ENCODE assay signal across 1 cellular context in the genomic region with DNA sequence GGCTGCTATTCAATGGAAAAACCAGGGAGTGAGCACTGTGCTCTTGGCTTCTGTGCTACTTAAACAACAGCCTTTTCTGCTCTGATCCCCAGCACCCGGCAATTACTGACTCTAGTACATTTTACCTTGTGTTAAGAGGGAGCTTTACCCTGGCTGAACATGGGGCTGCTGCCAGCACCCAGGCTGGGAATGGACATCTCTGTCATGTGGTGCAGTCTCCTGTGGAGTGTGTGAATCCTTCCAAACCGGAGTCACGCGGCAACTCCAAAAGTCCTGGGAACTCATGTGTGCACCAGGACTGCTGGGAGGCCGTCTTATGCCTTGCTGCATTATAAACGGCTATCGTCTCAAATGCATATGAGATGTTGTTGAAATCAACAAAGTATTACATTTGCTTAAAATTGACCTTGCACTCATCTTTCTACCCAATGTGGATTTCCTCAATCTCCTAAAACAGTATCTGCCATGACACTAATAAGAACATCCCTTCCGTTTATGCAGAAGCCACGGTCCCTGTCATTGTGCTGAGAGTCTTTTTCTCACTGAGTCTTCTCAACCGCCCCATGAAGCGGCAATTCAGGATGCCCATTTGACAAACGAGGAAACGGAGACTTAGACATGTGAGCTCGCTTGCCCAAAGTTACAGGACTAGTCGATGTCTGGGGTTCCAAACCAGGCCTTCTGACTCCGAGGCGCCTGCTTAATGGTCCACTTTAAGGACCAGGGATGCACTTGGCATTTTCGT.
TF ChIP-seq lines count a peak whose summit lies in the region.

No MANE protein-coding gene starts in this region.

TF ChIP-seq in K562, 482 proteins besides CTCF, POLR2A, EP300 and RAD21 (continued from another document):
- no peak for TF ChIP-seq ASH1L (IDR thresholded peaks at IDR 0.05; ENCODE audit: borderline replicate concordance, low read depth, partially characterized antibody)
- TF ChIP-seq, protein P1, sequence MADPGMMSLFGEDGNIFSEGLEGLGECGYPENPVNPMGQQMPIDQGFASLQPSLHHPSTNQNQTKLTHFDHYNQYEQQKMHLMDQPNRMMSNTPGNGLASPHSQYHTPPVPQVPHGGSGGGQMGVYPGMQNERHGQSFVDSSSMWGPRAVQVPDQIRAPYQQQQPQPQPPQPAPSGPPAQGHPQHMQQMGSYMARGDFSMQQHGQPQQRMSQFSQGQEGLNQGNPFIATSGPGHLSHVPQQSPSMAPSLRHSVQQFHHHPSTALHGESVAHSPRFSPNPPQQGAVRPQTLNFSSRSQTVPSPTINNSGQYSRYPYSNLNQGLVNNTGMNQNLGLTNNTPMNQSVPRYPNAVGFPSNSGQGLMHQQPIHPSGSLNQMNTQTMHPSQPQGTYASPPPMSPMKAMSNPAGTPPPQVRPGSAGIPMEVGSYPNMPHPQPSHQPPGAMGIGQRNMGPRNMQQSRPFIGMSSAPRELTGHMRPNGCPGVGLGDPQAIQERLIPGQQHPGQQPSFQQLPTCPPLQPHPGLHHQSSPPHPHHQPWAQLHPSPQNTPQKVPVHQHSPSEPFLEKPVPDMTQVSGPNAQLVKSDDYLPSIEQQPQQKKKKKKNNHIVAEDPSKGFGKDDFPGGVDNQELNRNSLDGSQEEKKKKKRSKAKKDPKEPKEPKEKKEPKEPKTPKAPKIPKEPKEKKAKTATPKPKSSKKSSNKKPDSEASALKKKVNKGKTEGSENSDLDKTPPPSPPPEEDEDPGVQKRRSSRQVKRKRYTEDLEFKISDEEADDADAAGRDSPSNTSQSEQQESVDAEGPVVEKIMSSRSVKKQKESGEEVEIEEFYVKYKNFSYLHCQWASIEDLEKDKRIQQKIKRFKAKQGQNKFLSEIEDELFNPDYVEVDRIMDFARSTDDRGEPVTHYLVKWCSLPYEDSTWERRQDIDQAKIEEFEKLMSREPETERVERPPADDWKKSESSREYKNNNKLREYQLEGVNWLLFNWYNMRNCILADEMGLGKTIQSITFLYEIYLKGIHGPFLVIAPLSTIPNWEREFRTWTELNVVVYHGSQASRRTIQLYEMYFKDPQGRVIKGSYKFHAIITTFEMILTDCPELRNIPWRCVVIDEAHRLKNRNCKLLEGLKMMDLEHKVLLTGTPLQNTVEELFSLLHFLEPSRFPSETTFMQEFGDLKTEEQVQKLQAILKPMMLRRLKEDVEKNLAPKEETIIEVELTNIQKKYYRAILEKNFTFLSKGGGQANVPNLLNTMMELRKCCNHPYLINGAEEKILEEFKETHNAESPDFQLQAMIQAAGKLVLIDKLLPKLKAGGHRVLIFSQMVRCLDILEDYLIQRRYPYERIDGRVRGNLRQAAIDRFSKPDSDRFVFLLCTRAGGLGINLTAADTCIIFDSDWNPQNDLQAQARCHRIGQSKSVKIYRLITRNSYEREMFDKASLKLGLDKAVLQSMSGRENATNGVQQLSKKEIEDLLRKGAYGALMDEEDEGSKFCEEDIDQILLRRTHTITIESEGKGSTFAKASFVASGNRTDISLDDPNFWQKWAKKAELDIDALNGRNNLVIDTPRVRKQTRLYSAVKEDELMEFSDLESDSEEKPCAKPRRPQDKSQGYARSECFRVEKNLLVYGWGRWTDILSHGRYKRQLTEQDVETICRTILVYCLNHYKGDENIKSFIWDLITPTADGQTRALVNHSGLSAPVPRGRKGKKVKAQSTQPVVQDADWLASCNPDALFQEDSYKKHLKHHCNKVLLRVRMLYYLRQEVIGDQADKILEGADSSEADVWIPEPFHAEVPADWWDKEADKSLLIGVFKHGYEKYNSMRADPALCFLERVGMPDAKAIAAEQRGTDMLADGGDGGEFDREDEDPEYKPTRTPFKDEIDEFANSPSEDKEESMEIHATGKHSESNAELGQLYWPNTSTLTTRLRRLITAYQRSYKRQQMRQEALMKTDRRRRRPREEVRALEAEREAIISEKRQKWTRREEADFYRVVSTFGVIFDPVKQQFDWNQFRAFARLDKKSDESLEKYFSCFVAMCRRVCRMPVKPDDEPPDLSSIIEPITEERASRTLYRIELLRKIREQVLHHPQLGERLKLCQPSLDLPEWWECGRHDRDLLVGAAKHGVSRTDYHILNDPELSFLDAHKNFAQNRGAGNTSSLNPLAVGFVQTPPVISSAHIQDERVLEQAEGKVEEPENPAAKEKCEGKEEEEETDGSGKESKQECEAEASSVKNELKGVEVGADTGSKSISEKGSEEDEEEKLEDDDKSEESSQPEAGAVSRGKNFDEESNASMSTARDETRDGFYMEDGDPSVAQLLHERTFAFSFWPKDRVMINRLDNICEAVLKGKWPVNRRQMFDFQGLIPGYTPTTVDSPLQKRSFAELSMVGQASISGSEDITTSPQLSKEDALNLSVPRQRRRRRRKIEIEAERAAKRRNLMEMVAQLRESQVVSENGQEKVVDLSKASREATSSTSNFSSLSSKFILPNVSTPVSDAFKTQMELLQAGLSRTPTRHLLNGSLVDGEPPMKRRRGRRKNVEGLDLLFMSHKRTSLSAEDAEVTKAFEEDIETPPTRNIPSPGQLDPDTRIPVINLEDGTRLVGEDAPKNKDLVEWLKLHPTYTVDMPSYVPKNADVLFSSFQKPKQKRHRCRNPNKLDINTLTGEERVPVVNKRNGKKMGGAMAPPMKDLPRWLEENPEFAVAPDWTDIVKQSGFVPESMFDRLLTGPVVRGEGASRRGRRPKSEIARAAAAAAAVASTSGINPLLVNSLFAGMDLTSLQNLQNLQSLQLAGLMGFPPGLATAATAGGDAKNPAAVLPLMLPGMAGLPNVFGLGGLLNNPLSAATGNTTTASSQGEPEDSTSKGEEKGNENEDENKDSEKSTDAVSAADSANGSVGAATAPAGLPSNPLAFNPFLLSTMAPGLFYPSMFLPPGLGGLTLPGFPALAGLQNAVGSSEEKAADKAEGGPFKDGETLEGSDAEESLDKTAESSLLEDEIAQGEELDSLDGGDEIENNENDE (IDR thresholded peaks at IDR 0.05; ENCODE audit: low read depth, low read length): no peak
- TF ChIP-seq GATAD2A (IDR thresholded peaks at IDR 0.05): no peak
- no peak for TF ChIP-seq ETS2 (tag; IDR thresholded peaks at IDR 0.05; ENCODE audit: borderline replicate concordance, poor library complexity, severe bottlenecking)
- no peak for TF ChIP-seq ZNF785 (CRISPR knock-in tag; IDR thresholded peaks at IDR 0.05)
- TF ChIP-seq JUNB (CRISPR knock-in tag; conservative IDR thresholded peaks at IDR 0.05): no peak
- no peak for TF ChIP-seq MCM2 (IDR thresholded peaks at IDR 0.05; ENCODE audit: low read depth)
